Comparison of ENCODE assay signal across 23 cellular contexts in the genomic region with DNA sequence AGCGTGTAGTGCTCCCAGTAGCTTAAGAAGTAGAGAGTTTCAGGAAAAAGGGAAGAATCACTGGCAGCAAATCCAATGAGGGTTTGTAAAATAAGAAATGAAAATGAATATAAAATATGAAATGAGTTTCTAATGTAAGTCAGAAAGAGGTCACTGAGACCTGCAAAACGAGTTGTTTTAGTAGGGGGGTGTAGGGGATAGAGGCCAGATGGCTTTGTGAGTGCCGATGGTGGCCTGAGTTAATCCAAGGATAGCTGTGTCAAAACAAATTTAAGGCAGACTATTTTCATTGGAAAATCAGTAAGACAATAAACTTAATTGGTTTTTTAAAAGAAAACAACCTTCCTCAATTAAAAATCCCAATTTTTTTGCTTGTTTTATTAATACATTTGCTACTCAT. TPM values are rescaled to one million over a fixed set of nuclear protein-coding genes. Genes with fewer than 3 reads are reported as not detected.
DNase-seq lines count a peak whose midpoint lies in the region; ATAC-seq and TF ChIP-seq lines count a peak whose summit lies in the region.
"Had no signal": no experiment of that assay in that cellular context is flagged by ENCODE, and none has a peak within 500 bp of the region (broad histone marks: within the 10 kb centered on the region; RNA-seq: fewer than 3 reads in every experiment).

No MANE protein-coding gene starts in this region.

- TF ChIP-seq POLR2A in heart left ventricle (IDR thresholded peaks at IDR 0.05): no peak

- peak overlapping the region; percentile 1 to 55 (median 43) for H3K4me3 ChIP-seq in heart left ventricle
- H3K4me3 ChIP-seq in psoas muscle: peak overlapping the region; percentile 64

- ATAC-seq in heart left ventricle (no peak), Right ventricle myocardium inferior (no peak), left ventricle myocardium superior (peak; percentile 48), psoas muscle (peak in 2 of 4 donors; percentile 27 to 54)

- DNase-seq in heart left ventricle: no peak
- no peak for DNase-seq in Right ventricle myocardium inferior (ENCODE audit: missing footprints)
- DNase-seq in left ventricle myocardium superior: no peak
- DNase-seq in psoas muscle: no peak
- no peak for DNase-seq in stimulated activated CD4-positive, alpha-beta T cell treated with anti-CD3 and anti-CD28 coated beads, Interleukin-2, amount 100 ng/mL, for 48 hours
- DNase-seq in mesenteric fat pad (ENCODE audit: low spot score): no peak
- DNase-seq in NCI-H345 treated with DMSO at 0.1 percent for 48 hours (lab: John Stamatoyannopoulos, UW; ENCODE audit: unreplicated experiment): no peak
- DNase-seq: 8988T, ACHN, BE2C, Calu3, DMS79 treated with DMSO at 0.1 percent for 48 hours, GF-D8, Karpas-422, NCI-H1092, NCI-H1694 treated with DMSO at 0.1 percent for 48 hours, NCI-H2081 treated with DMSO at 0.1 percent for 48 hours, NCI-H2171, NCI-H226, NCI-H774, RPMI8226 had no signal

- H3K4me1 ChIP-seq in heart left ventricle: peaks cover 0 to 7% (median 0%) of the 10 kb centered on the region in 12 donors
- peaks cover 31% of the 10 kb centered on the region for H3K4me1 ChIP-seq in psoas muscle

- TF ChIP-seq CTCF in heart left ventricle (IDR thresholded peaks at IDR 0.05) (no peak), psoas muscle (IDR thresholded peaks at IDR 0.05) (no peak)

- H3K9me3 ChIP-seq in heart left ventricle (no peaks in the 10 kb centered on the region), psoas muscle (no peaks in the 10 kb centered on the region)
- H3K9me3 ChIP-seq: BE2C had no signal

- H3K27ac ChIP-seq in heart left ventricle (peak overlapping the region; percentile 46 to 88 (median 76)), psoas muscle (peak overlapping the region; percentile 87)

- H3K27me3 ChIP-seq in heart left ventricle (no peaks in the 10 kb centered on the region), psoas muscle (ENCODE audit: insufficient read depth in 3 of 3, low read length in 2 of 3) (no peaks in the 10 kb centered on the region)
- H3K27me3 ChIP-seq: BE2C had no signal

- 32 to 42% (median 37%) methylated on average over 3 of the region's 3 CpGs for WGBS in heart left ventricle, 4 donors
- 21 to 31% (median 24%) methylated on average over 3 of the region's 3 CpGs for WGBS in psoas muscle, 3 donors

- intact Hi-C loops in heart left ventricle (cut with DNase I) (loop anchor here in 1 of 10 donors (5.0 kb wide), 1 partner anchor 56 kb away; a partner anchor contains a TSS), Right ventricle myocardium inferior (cut with DNase I) (no loop called here), left ventricle myocardium superior (cut with micrococcal nuclease) (no loop called here), psoas muscle (cut with DNase I) (loop anchor here in 1 of 2 donors (5.0 kb wide), 1 partner anchor 36 kb away; no protein-coding TSS in a partner anchor)

- no peaks in the 10 kb centered on the region for H3K36me3 ChIP-seq in heart left ventricle
- H3K36me3 ChIP-seq in psoas muscle (ENCODE audit: insufficient read depth in 1 of 2, low read depth in 1 of 2): no peaks in the 10 kb centered on the region
- H3K36me3 ChIP-seq: BE2C had no signal

RNA-seq across cellular contexts. Expression of a gene that starts 0.7 kb away (rescaled TPM):
- total RNA-seq in heart left ventricle (10 to 100 TPM; 25.4 to 77.1 (median 45.9) TPM), Right ventricle myocardium inferior (77.3 TPM), left ventricle myocardium superior (96.2 TPM), psoas muscle (10 to 100 TPM in 3 of 4 donors, 1 to 10 TPM in 1; 8.2 to 23.6 (median 11.5) TPM), mesenteric fat pad (not detected)
- polyA plus RNA-seq in heart left ventricle (10 to 100 TPM in 1 of 2 donors, 1 to 10 TPM in 1; 2.2 to 20.9 TPM), psoas muscle (10 to 100 TPM in 1 of 3 donors, 1 to 10 TPM in 1, under 1 TPM in 1; 0.12 to 15.2 (median 1.3) TPM)
- total RNA-seq: Calu3, HT-29 had no signal
- polyA plus RNA-seq: CD14-positive monocyte had no signal

RNA-seq across cellular contexts. Expression of a gene that starts 43.3 kb away (rescaled TPM):
- total RNA-seq in heart left ventricle: 100 to 1,000 TPM; 109 to 332 (median 245) TPM
- polyA plus RNA-seq in heart left ventricle: 100 to 1,000 TPM; 144 to 415 TPM
- total RNA-seq in Right ventricle myocardium inferior: 307 TPM
- total RNA-seq in left ventricle myocardium superior: 389 TPM
- total RNA-seq in psoas muscle: 100 to 1,000 TPM; 139 to 211 (median 173) TPM
- 100 to 1,000 TPM in 2 of 3 donors, 10 to 100 TPM in 1; 99.2 to 234 (median 192) TPM for polyA plus RNA-seq in psoas muscle
- 48.9 TPM for total RNA-seq in mesenteric fat pad

RNA-seq across cellular contexts. Expression of a gene that starts 54.8 kb away (rescaled TPM):
- total RNA-seq in heart left ventricle (1,000 to 10,000 TPM in 3 of 9 donors, 100 to 1,000 TPM in 6; 348 to 1,479 (median 780) TPM), Right ventricle myocardium inferior (492 TPM), left ventricle myocardium superior (431 TPM), psoas muscle (1,000 to 10,000 TPM in 1 of 4 donors, 100 to 1,000 TPM in 3; 383 to 1,114 (median 640) TPM), mesenteric fat pad (not detected)
- polyA plus RNA-seq in heart left ventricle (100 to 1,000 TPM; 202 to 467 TPM), psoas muscle (100 to 1,000 TPM in 2 of 3 donors, 1 to 10 TPM in 1; 6.9 to 341 (median 259) TPM)
- total RNA-seq: Calu3, HT-29 had no signal

Comparison
In these comparisons a context has a peak if more than half of its experiments do, and no peak if none do; other contexts are left out.
1. RNA of a gene that starts 54.8 kb away (total RNA-seq): 383 to 1,114 TPM in psoas muscle, 348 to 1,479 TPM in heart left ventricle, 492 TPM in Right ventricle myocardium inferior (single experiment) and 431 TPM in left ventricle myocardium superior (single experiment); not detected in mesenteric fat pad (single experiment); every median in the first group is over 100 times any median in the second.